8 cellular contexts compared by ENCODE assay signal in genomic region chr19:1133471-1133929, GRCh38.
DNase-seq lines count a peak whose midpoint lies in the region; ATAC-seq and TF ChIP-seq lines count a peak whose summit lies in the region.

No MANE protein-coding gene starts in this region.

- in situ Hi-C loops in GM13976 (cut with MboI; ENCODE audit: low sequenced_read_pairs, unreplicated experiment): no loop called here

- TF ChIP-seq CTCF in GM13976 (IDR thresholded peaks at IDR 0.05; ENCODE audit: borderline replicate concordance, control extremely low read depth, extremely low read depth, insufficient read depth, missing control alignments): no peak

- H3K9me3 ChIP-seq in effector memory CD4-positive, alpha-beta T cell (ENCODE audit: control insufficient read depth, low read length): no peaks in the 10 kb centered on the region

- no peaks in the 10 kb centered on the region for H3K27me3 ChIP-seq in effector memory CD4-positive, alpha-beta T cell (replicated peaks; ENCODE audit: control insufficient read depth, insufficient read depth, low read length, poor library complexity, severe bottlenecking)

- peak overlapping the region; percentile 94 for H3K27ac ChIP-seq in effector memory CD4-positive, alpha-beta T cell (ENCODE audit: insufficient read depth, low read length, poor library complexity, severe bottlenecking)

- no peaks in the 10 kb centered on the region for H3K36me3 ChIP-seq in effector memory CD4-positive, alpha-beta T cell (ENCODE audit: control insufficient read depth, insufficient read depth, low read length)

- peak; percentile 44 for ATAC-seq in HG03378 (IDR thresholded peaks at IDR 0.05; ENCODE audit: unreplicated experiment)
- no peak for ATAC-seq in GM21367 (IDR thresholded peaks at IDR 0.05; ENCODE audit: unreplicated experiment)

- peak; percentile 93 for DNase-seq in GM13976 (ENCODE audit: low spot score)
- DNase-seq in activated CD4-positive, alpha-beta T cell treated with anti-CD3 and anti-CD28 coated beads for 1 hour: peak; percentile 54
- DNase-seq in effector memory CD4-positive, alpha-beta T cell: peak; percentile 72 to 84 (median 82)
- DNase-seq in stimulated activated CD4-positive, alpha-beta T cell treated with anti-CD3 and anti-CD28 coated beads, Interleukin-12 subunit alpha, Interleukin-12 subunit beta, amount 100 ng/mL, for 24 hours (ENCODE audit: low read depth in 2 of 2): peak; percentile 57 to 65
- DNase-seq in NCI-H82 treated with DMSO at 0.1 percent for 48 hours (lab: John Stamatoyannopoulos, UW; ENCODE audit: unreplicated experiment): no peak
- no peak for DNase-seq in Ammon's horn (ENCODE audit: low spot score)

- peak overlapping the region; percentile 94 for H3K4me3 ChIP-seq in effector memory CD4-positive, alpha-beta T cell (ENCODE audit: insufficient read depth, low read depth, low read length, poor library complexity, severe bottlenecking)

- peaks cover 44% of the 10 kb centered on the region for H3K4me1 ChIP-seq in effector memory CD4-positive, alpha-beta T cell (ENCODE audit: control insufficient read depth, insufficient read depth, low read length, poor library complexity, severe bottlenecking)

Comparison
In these comparisons a context has a peak if more than half of its experiments do, and no peak if none do; other contexts are left out.
1. DNase-seq: peak in GM13976 (single experiment), activated CD4-positive, alpha-beta T cell treated with anti-CD3 and anti-CD28 coated beads for 1 hour (single experiment), effector memory CD4-positive, alpha-beta T cell (3 of 3) and stimulated activated CD4-positive, alpha-beta T cell treated with anti-CD3 and anti-CD28 coated beads, Interleukin-12 subunit alpha, Interleukin-12 subunit beta, amount 100 ng/mL, for 24 hours (2 of 2); none in NCI-H82 treated with DMSO at 0.1 percent for 48 hours (single experiment) and Ammon's horn (single experiment).